Comparison of ENCODE assay signal across 20 cellular contexts in the genomic region with DNA sequence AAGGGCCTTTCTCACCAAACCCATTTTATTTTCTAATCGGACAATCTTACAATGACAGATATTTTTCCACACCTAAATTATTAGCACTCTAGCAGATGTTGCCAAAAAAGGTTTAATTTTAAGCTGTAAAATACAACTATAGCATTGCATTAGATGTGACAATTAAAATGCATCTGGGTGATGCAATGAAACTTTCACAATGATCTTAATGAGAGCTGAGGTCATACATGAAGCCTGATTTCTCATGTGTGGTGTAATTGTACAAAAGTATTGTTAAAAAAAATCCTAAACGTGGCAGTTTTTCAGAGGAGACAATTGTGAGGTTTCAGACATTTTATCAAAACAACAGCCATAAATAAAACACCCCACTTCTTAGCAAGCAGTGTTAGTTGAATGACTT.
DNase-seq lines count a peak whose midpoint lies in the region; ATAC-seq and TF ChIP-seq lines count a peak whose summit lies in the region.
"Had no signal": no experiment of that assay in that cellular context is flagged by ENCODE, and none has a peak within 500 bp of the region (broad histone marks: within the 10 kb centered on the region; RNA-seq: fewer than 3 reads in every experiment).

No MANE protein-coding gene starts in this region.

- H3K27me3 Mint-ChIP-seq in osteocyte (ENCODE audit: unreplicated experiment): no peaks in the 10 kb centered on the region
- no peaks in the 10 kb centered on the region for H3K27me3 Mint-ChIP-seq in CD8-positive, alpha-beta memory T cell
- H3K27me3 Mint-ChIP-seq: activated T-helper 17 cell treated with anti-CD3 and anti-CD28 coated beads, Interleukin-2, amount 50 U/mL, for 72 hours; CD4-positive, alpha-beta T cell; naive B cell; stimulated activated memory B cell treated with anti-CD40 and anti-IgM and Interleukin-4, amounts not matched to agents 10 μg/mL and 1 μg/mL and 100 μg/mL, for 72 hours had no signal

- DNase-seq in DMS 273 (lab: John Stamatoyannopoulos, UW; ENCODE audit: unreplicated experiment): peak; percentile 40
- DNase-seq in DMS 273 treated with DMSO at 0.1 percent for 48 hours (lab: John Stamatoyannopoulos, UW): no peak
- DNase-seq in M059J (ENCODE audit: low read depth): peak; percentile 37
- peak; percentile 54 for DNase-seq in epithelial cell of esophagus (ENCODE audit: low read depth)
- no peak for DNase-seq in osteocyte (ENCODE audit: extremely low spot score, unreplicated experiment)
- no peak for DNase-seq in NCI-H187 (lab: John Stamatoyannopoulos, UW)
- no peak for DNase-seq in CD8-positive, alpha-beta memory T cell
- DNase-seq: CD4-positive, alpha-beta T cell; colonic mucosa; heart right ventricle; Kasumi-1; naive B cell; T-helper 1 cell had no signal

- peaks cover 8% of the 10 kb centered on the region for H3K9me3 Mint-ChIP-seq in osteocyte (ENCODE audit: unreplicated experiment)
- H3K9me3 Mint-ChIP-seq in CD8-positive, alpha-beta memory T cell: peaks cover 5 to 25% (median 9%) of the 10 kb centered on the region in 5 donors
- H3K9me3 Mint-ChIP-seq: CD4-positive, alpha-beta T cell had no signal

- peak overlapping the region; percentile 89 for H3K27ac Mint-ChIP-seq in osteocyte (ENCODE audit: unreplicated experiment)
- H3K27ac Mint-ChIP-seq in CD8-positive, alpha-beta memory T cell: no peak overlapping the region
- H3K27ac Mint-ChIP-seq: activated T-helper 17 cell treated with anti-CD3 and anti-CD28 coated beads, Interleukin-2, amount 50 U/mL, for 72 hours; CD4-positive, alpha-beta T cell; naive B cell; stimulated activated memory B cell treated with anti-CD40 and anti-IgM and Interleukin-4, amounts not matched to agents 10 μg/mL and 1 μg/mL and 100 μg/mL, for 72 hours had no signal

- no peak overlapping the region for H3K4me3 Mint-ChIP-seq in osteocyte (ENCODE audit: unreplicated experiment)
- no peak overlapping the region for H3K4me3 Mint-ChIP-seq in CD8-positive, alpha-beta memory T cell
- H3K4me3 Mint-ChIP-seq: activated T-helper 17 cell treated with anti-CD3 and anti-CD28 coated beads, Interleukin-2, amount 50 U/mL, for 72 hours; CD4-positive, alpha-beta T cell; naive B cell; stimulated activated memory B cell treated with anti-CD40 and anti-IgM and Interleukin-4, amounts not matched to agents 10 μg/mL and 1 μg/mL and 100 μg/mL, for 72 hours had no signal

- H3K4me1 Mint-ChIP-seq in osteocyte (ENCODE audit: unreplicated experiment): peaks cover 33% of the 10 kb centered on the region
- no peaks in the 10 kb centered on the region for H3K4me1 Mint-ChIP-seq in CD8-positive, alpha-beta memory T cell
- H3K4me1 Mint-ChIP-seq: activated T-helper 17 cell treated with anti-CD3 and anti-CD28 coated beads, Interleukin-2, amount 50 U/mL, for 72 hours; naive B cell; stimulated activated memory B cell treated with anti-CD40 and anti-IgM and Interleukin-4, amounts not matched to agents 10 μg/mL and 1 μg/mL and 100 μg/mL, for 72 hours had no signal

- no peaks in the 10 kb centered on the region for H3K4me1 ChIP-seq in CD8-positive, alpha-beta memory T cell (ENCODE audit: insufficient read depth, low read length)
- H3K4me1 ChIP-seq: colonic mucosa, prostate gland had no signal

- no peak for ATAC-seq in HG03432 (IDR thresholded peaks at IDR 0.05; ENCODE audit: unreplicated experiment)
- ATAC-seq: heart right ventricle; stimulated activated memory B cell treated with anti-CD40 and anti-IgM and Interleukin-4, amounts not matched to agents 10 μg/mL and 1 μg/mL and 100 μg/mL, for 72 hours had no signal

- H3K36me3 Mint-ChIP-seq in osteocyte (ENCODE audit: unreplicated experiment): peaks cover 4% of the 10 kb centered on the region
- no peaks in the 10 kb centered on the region for H3K36me3 Mint-ChIP-seq in CD8-positive, alpha-beta memory T cell
- H3K36me3 Mint-ChIP-seq: naive B cell; stimulated activated memory B cell treated with anti-CD40 and anti-IgM and Interleukin-4, amounts not matched to agents 10 μg/mL and 1 μg/mL and 100 μg/mL, for 72 hours had no signal

- no peaks in the 10 kb centered on the region for H3K9me3 ChIP-seq in CD8-positive, alpha-beta memory T cell (ENCODE audit: low read length)
- H3K9me3 ChIP-seq: colonic mucosa, HAP-1, heart right ventricle, prostate gland had no signal

- CTCF ChIA-PET in CD8-positive, alpha-beta memory T cell (lab: Charles Lee): no interaction called here

- no peak for TF ChIP-seq CTCF in epithelial cell of esophagus (IDR thresholded peaks at IDR 0.05; ENCODE audit: insufficient read depth, low read depth, low read length, missing control alignments)
- no peak for TF ChIP-seq CTCF in osteocyte (IDR thresholded peaks at IDR 0.05)

- no peaks in the 10 kb centered on the region for H3K27me3 ChIP-seq in CD8-positive, alpha-beta memory T cell (ENCODE audit: insufficient read depth, low read length, poor library complexity, severe bottlenecking)
- H3K27me3 ChIP-seq: colonic mucosa, heart right ventricle had no signal

- POLR2A ChIA-PET in CD8-positive, alpha-beta memory T cell (lab: Charles Lee): no interaction called here

- no peak overlapping the region for H3K27ac ChIP-seq in CD8-positive, alpha-beta memory T cell (ENCODE audit: low read depth, low read length)
- H3K27ac ChIP-seq: 22Rv1, colonic mucosa, heart right ventricle, prostate gland had no signal

- H3K4me3 ChIP-seq in epithelial cell of esophagus (ENCODE audit: low read length): no peak overlapping the region
- H3K4me3 ChIP-seq in CD8-positive, alpha-beta memory T cell (ENCODE audit: low read length): no peak overlapping the region
- H3K4me3 ChIP-seq: colonic mucosa, HAP-1, heart right ventricle, lung, prostate gland had no signal

- no peaks in the 10 kb centered on the region for H3K36me3 ChIP-seq in CD8-positive, alpha-beta memory T cell (ENCODE audit: insufficient read depth, low read length)
- H3K36me3 ChIP-seq: colonic mucosa, HAP-1, heart right ventricle, prostate gland had no signal

Comparison
In these comparisons a context has a peak if more than half of its experiments do, and no peak if none do; other contexts are left out.
1. DNase-seq: peak in DMS 273 (single experiment), M059J (single experiment) and epithelial cell of esophagus (single experiment); none in DMS 273 treated with DMSO at 0.1 percent for 48 hours (single experiment), osteocyte (single experiment), NCI-H187 (0 of 2) and CD8-positive, alpha-beta memory T cell (0 of 5).